ENCODE assay signal across 20 cellular contexts in the genomic region with DNA sequence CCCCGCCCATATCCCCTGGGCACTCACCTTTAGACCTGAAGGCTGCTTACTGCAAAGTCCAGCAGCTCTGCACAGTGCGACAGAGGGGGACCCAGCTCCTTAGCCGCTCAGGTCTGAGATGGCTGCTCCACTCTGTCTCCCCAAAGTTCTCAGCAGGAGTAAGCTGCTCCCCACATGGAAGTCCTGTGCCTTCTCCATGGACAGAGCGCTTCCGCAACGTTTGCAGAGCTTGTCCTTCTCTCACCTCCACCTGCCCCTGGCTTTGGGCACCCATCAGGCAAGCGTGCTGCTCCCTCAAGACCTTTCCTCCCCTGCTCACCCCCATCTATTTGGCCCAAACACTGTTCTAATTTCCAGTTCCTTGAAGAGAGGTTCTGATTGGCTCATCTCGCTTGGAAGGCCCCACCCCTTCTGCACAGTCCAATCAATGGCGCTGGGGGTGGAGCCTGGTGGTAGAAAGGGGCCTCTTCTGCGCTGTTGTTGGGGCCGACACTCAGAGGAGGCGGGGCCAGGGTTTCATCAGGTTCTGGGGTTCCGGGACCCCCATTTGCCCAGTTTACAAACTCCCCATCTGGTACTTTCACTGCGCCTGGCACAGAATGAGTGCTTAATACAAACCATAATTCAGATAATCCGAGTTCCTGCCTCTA.
DNase-seq lines count a peak whose midpoint lies in the region.
"Had no signal": no experiment of that assay in that cellular context is flagged by ENCODE, and none has a peak within 500 bp of the region (broad histone marks: within the 10 kb centered on the region; RNA-seq: fewer than 3 reads in every experiment).

No MANE protein-coding gene starts in this region.

- no peaks in the 10 kb centered on the region for H3K36me3 ChIP-seq in ES-I3 (ENCODE audit: insufficient read depth, low read length)
- H3K36me3 ChIP-seq: esophagus squamous epithelium, gastrocnemius medialis, SJCRH30 had no signal

- no peaks in the 10 kb centered on the region for H3K9me3 ChIP-seq in ES-I3 (ENCODE audit: control insufficient read depth, insufficient read depth, low read length)
- H3K9me3 ChIP-seq: gastrocnemius medialis, SJCRH30 had no signal

- H3K9ac ChIP-seq in ES-I3 (ENCODE audit: low read depth, low read length) = peak overlapping the region; percentile 66; the same call in 1 of the 2 replicates
- H3K9ac ChIP-seq: KMS-11 had no signal

- DNase-seq in NCI-H1436 treated with DMSO at 0.1 percent for 48 hours (lab: John Stamatoyannopoulos, UW) = peak; percentile 75
- DNase-seq in globus pallidus (ENCODE audit: low spot score) = peak; percentile 51
- DNase-seq in mucosa of gallbladder (ENCODE audit: low spot score) = peak; percentile 5
- no peak for DNase-seq in activated naive CD4-positive, alpha-beta T cell (lab: John Stamatoyannopoulos, UW)
- no peak for DNase-seq in NCI-H1105 (lab: John Stamatoyannopoulos, UW)
- DNase-seq in COR-L47 (lab: John Stamatoyannopoulos, UW) = no peak
- DNase-seq in SKM-1 (lab: John Stamatoyannopoulos, UW; ENCODE audit: unreplicated experiment) = no peak
- DNase-seq: activated CD4-positive, alpha-beta T cell treated with anti-CD3 and anti-CD28 coated beads, Interleukin-2, amount 10 ng/mL, durations not matched to agents 24 days and 14 days; effector memory CD4-positive, alpha-beta T cell; EL; esophagus squamous epithelium; gastrocnemius medialis; GOT3; left colon; naive thymus-derived CD4-positive, alpha-beta T cell; NCI-H187 treated with DMSO at 0.1 percent for 48 hours; NCI-H446 treated with DMSO at 0.1 percent for 48 hours; SJCRH30 had no signal

- H3K4me1 ChIP-seq in ES-I3 (ENCODE audit: insufficient read depth, low read length) = no peaks in the 10 kb centered on the region
- H3K4me1 ChIP-seq: gastrocnemius medialis, SJCRH30 had no signal

Comparison
In these comparisons a context has a peak if more than half of its experiments do, and no peak if none do; other contexts are left out.
1. DNase-seq: peak in NCI-H1436 treated with DMSO at 0.1 percent for 48 hours (single experiment), globus pallidus (single experiment) and mucosa of gallbladder (single experiment); none in activated naive CD4-positive, alpha-beta T cell (0 of 4), NCI-H1105 (single experiment), COR-L47 (single experiment) and SKM-1 (single experiment).